ENCODE assay signal across 19 cellular contexts in genomic region chr1:227920426-227920825, GRCh38. TPM values are rescaled to one million over a fixed set of nuclear protein-coding genes. Genes with fewer than 3 reads are reported as not detected.
A peak's percentile ranks its signal among the peaks of the same experiment; 100 is the strongest.
DNase-seq lines count a peak whose midpoint lies in the region; ATAC-seq, FAIRE-seq and TF ChIP-seq lines count a peak whose summit lies in the region.
"Had no signal": no experiment of that assay in that cellular context is flagged by ENCODE, and none has a peak within 500 bp of the region (broad histone marks: within the 10 kb centered on the region; RNA-seq: fewer than 3 reads in every experiment).

No MANE protein-coding gene starts in this region.

- 91% methylated on average over 11 of the region's 11 CpGs; no CpG with 5 or more reads in 1 of the 2 experiments for WGBS in H1 (ENCODE audit: extremely low coverage in 1 of 2, insufficient coverage in 1 of 2, insufficient read length in 1 of 2, insufficient replicate concordance in 2 of 2, low coverage in 1 of 2, low lambda C conversion rate in 2 of 2, missing lambda C conversion rate in 1 of 2), 2 experiments

- no peak overlapping the region; the same call in 1 of the 2 replicates for H2AK5ac ChIP-seq in H1 (ENCODE audit: low read depth, low read length)

- TF ChIP-seq POLR2A in H1 (IDR thresholded peaks at IDR 0.05; ENCODE audit: control extremely low read depth in 1 of 2, low read depth in 2 of 2, low read length in 2 of 2), result no peak

- no peak for TF ChIP-seq RAD21 in H1 (IDR thresholded peaks at IDR 0.05 in 1 of 2, conservative IDR thresholded peaks at IDR 0.05 in 1 of 2; ENCODE audit: low read depth in 2 of 2, low read length in 2 of 2)

- no peak overlapping the region for H4K5ac ChIP-seq in H1 (ENCODE audit: insufficient read length, low read depth, low read length)

- ATAC-seq in Right ventricle myocardium inferior, result no peak
- ATAC-seq: A549, HepG2 had no signal

- TF ChIP-seq EP300 in H1 (IDR thresholded peaks at IDR 0.05; ENCODE audit: borderline replicate concordance in 1 of 2, low read depth in 2 of 2, low read length in 2 of 2), result no peak

- H3K27ac ChIP-seq in left ventricle myocardium inferior (replicated peaks), result no peak overlapping the region
- H3K27ac ChIP-seq in H1 (ENCODE audit: low read depth, low read length), result no peak overlapping the region
- no peak overlapping the region for H3K27ac ChIP-seq in osteoblast (ENCODE audit: low read depth, low read length)
- H3K27ac ChIP-seq: 22Rv1, A549, BLaER1 had no signal

- H3K23ac ChIP-seq in H1 (ENCODE audit: insufficient read length), result no peak overlapping the region

- H3K9ac ChIP-seq in H1 (replicated peaks in 1 of 4; ENCODE audit: extremely low read depth in 1 of 4, low read depth in 3 of 4, low read length in 3 of 4), result no peak overlapping the region
- H3K9ac ChIP-seq: BLaER1 had no signal

- H3K4me2 ChIP-seq in H1 (ENCODE audit: insufficient read depth in 1 of 2, low read depth in 2 of 2, low read length in 2 of 2) (no peak overlapping the region), osteoblast (ENCODE audit: insufficient read depth, low read length) (no peak overlapping the region)
- H3K4me2 ChIP-seq: A549, BLaER1 had no signal

- CTCF ChIA-PET in H1 (lab: Charles Lee; ENCODE audit: partially characterized antibody), result interaction anchor here (0.6 to 1.5 kb wide), 4 partner anchors 33 to 201 kb away, joined by 3 to 4 read pairs (median 3); no protein-coding TSS in a partner anchor

- H2BK15ac ChIP-seq in H1 (ENCODE audit: low read length), result no peak overlapping the region

- H2AFZ ChIP-seq in H1 (ENCODE audit: low read length) (no peak overlapping the region), osteoblast (ENCODE audit: low read length) (no peak overlapping the region)

- intact Hi-C loops in Right ventricle myocardium inferior (cut with DNase I) (no loop called here), left ventricle myocardium inferior (cut with micrococcal nuclease) (no loop called here)

- H3K4me3 ChIP-seq in left ventricle myocardium inferior, result no peak overlapping the region
- no peak overlapping the region for H3K4me3 ChIP-seq in H7 (ENCODE audit: insufficient read depth, low read depth, low read length)
- H3K4me3 ChIP-seq in H1 (ENCODE audit: extremely low read depth in 1 of 4, insufficient read depth in 2 of 4, low read depth in 3 of 4, low read length in 4 of 4), result no peak overlapping the region
- no peak overlapping the region for H3K4me3 ChIP-seq in osteoblast (ENCODE audit: insufficient read depth, low read length)
- H3K4me3 ChIP-seq: A549, BLaER1, HAP-1 had no signal

- H3K4me1 ChIP-seq in left ventricle myocardium inferior (no peaks in the 10 kb centered on the region), H1 (replicated peaks in 1 of 4; ENCODE audit: control insufficient read depth in 3 of 4, insufficient read depth in 4 of 4, low read length in 3 of 4) (peaks cover 0 to 19% (median 10%) of the 10 kb centered on the region in 4 experiments; a peak in 5 of 7 replicates), osteoblast (ENCODE audit: insufficient read depth, low read length) (no peaks in the 10 kb centered on the region)
- H3K4me1 ChIP-seq: A549, BLaER1, HAP-1 had no signal

- TF ChIP-seq CTCF in left ventricle myocardium inferior (IDR thresholded peaks at IDR 0.05; ENCODE audit: borderline replicate concordance) (no peak), H1 (IDR thresholded peaks at IDR 0.05; ENCODE audit: control extremely low read depth in 1 of 3, insufficient read depth in 1 of 3, low read depth in 1 of 3, low read length in 3 of 3) (no peak), osteoblast (IDR thresholded peaks at IDR 0.05; ENCODE audit: extremely low read depth, low read depth, low read length) (no peak)

- H2BK5ac ChIP-seq in H1 (ENCODE audit: low read depth, low read length), result no peak overlapping the region

- H3K79me2 ChIP-seq in H1 (ENCODE audit: control insufficient read depth in 1 of 2, insufficient read depth in 2 of 2, low read length in 2 of 2) (no peaks in the 10 kb centered on the region; a peak in 1 of 4 replicates), osteoblast (ENCODE audit: insufficient read depth, low read length) (no peaks in the 10 kb centered on the region)

- H2BK120ac ChIP-seq in H1 (replicated peaks; ENCODE audit: low read depth, low read length), result no peak overlapping the region

- H3K14ac ChIP-seq in H1 (ENCODE audit: insufficient read length), result no peak overlapping the region

- H4K8ac ChIP-seq in H1 (ENCODE audit: extremely low read depth, insufficient read depth, low read length), result no peak overlapping the region; the same call in 1 of the 2 replicates

- no peak overlapping the region for H2BK20ac ChIP-seq in H1 (ENCODE audit: low read length)

- peak overlapping the region; percentile 48 for H3K18ac ChIP-seq in H1 (ENCODE audit: extremely low read depth, low read length)

- H3K27me3 ChIP-seq in left ventricle myocardium inferior (ENCODE audit: low read depth) (no peaks in the 10 kb centered on the region), H7 (ENCODE audit: control insufficient read depth, insufficient read depth, low read length) (no peaks in the 10 kb centered on the region), H1 (replicated peaks in 1 of 4; ENCODE audit: control insufficient read depth in 3 of 4, extremely low read depth in 1 of 4, insufficient read depth in 3 of 4, low read length in 3 of 4) (no peaks in the 10 kb centered on the region; a peak in 1 of 7 replicates), osteoblast (ENCODE audit: insufficient read depth, low read length) (no peaks in the 10 kb centered on the region)
- H3K27me3 ChIP-seq: BLaER1 had no signal

- no peak overlapping the region for H2BK12ac ChIP-seq in H1 (ENCODE audit: low read depth, low read length)

- POLR2A ChIA-PET in H1 (lab: Charles Lee; ENCODE audit: partially characterized antibody), result interaction anchor here (0.8 kb wide), 1 partner anchor 29 kb away, joined by 3 read pairs; no protein-coding TSS in a partner anchor

- no peaks in the 10 kb centered on the region for H3K79me1 ChIP-seq in H1 (ENCODE audit: low read depth, low read length)

- DNase-seq in Right ventricle myocardium inferior (ENCODE audit: missing footprints) (peak; percentile 27), left ventricle myocardium inferior (no peak), H7 (peak; percentile 50), H1 (ENCODE audit: low read depth in 1 of 2, low spot score in 2 of 2) (no peak), osteoblast (ENCODE audit: insufficient read length, low spot score, missing footprints) (peak; percentile 85), mucosa of gallbladder (ENCODE audit: low spot score) (no peak), pons (ENCODE audit: low spot score) (no peak)
- DNase-seq: DMS153, DMS79, GDM1, GOT3 had no signal

- no peak overlapping the region for H3K56ac ChIP-seq in H1 (replicated peaks; ENCODE audit: insufficient read length, low read depth, low read length)

- H3K36me3 ChIP-seq in left ventricle myocardium inferior (peaks cover 8% of the 10 kb centered on the region), H7 (replicated peaks; ENCODE audit: control insufficient read depth, insufficient read depth, low read length) (no peaks in the 10 kb centered on the region), H1 (ENCODE audit: control insufficient read depth in 2 of 4, insufficient read depth in 4 of 4, low read length in 3 of 4) (no peaks in the 10 kb centered on the region), osteoblast (ENCODE audit: insufficient read depth, low read length) (no peaks in the 10 kb centered on the region)
- H3K36me3 ChIP-seq: BLaER1, HAP-1 had no signal

- no peaks in the 10 kb centered on the region for H3K9me3 ChIP-seq in left ventricle myocardium inferior (replicated peaks)
- H3K9me3 ChIP-seq in H1 (ENCODE audit: insufficient read depth in 2 of 2, low read depth in 1 of 2, low read length in 1 of 2), result no peaks in the 10 kb centered on the region
- H3K9me3 ChIP-seq in osteoblast (ENCODE audit: low read depth, low read length), result no peaks in the 10 kb centered on the region
- H3K9me3 ChIP-seq: A549, BLaER1, HAP-1 had no signal

- H4K20me1 ChIP-seq in H1 (replicated peaks in 1 of 2; ENCODE audit: control insufficient read depth in 1 of 2, insufficient read depth in 2 of 2, low read length in 2 of 2) (peaks cover 0 to 3% of the 10 kb centered on the region in 2 experiments), osteoblast (ENCODE audit: insufficient read depth, low read length) (no peaks in the 10 kb centered on the region)
- H4K20me1 ChIP-seq: BLaER1 had no signal

- no peak overlapping the region for H4K91ac ChIP-seq in H1 (replicated peaks; ENCODE audit: insufficient read length, low read length)

- H3K23me2 ChIP-seq in H1 (ENCODE audit: low read depth, low read length), result peaks cover 2% of the 10 kb centered on the region; the same call in 1 of the 2 replicates

- no peak overlapping the region for H3K4ac ChIP-seq in H1 (replicated peaks; ENCODE audit: insufficient read length, low read depth, low read length)

- FAIRE-seq in H1 (lab: Jason Lieb, UNC), result no peak
- FAIRE-seq: A549, GM12892, GM18507, HepG2 had no signal

TF ChIP-seq in H1, 55 proteins besides CTCF, POLR2A, EP300 and RAD21 (continues in another document):
- TF ChIP-seq BCL11A (IDR thresholded peaks at IDR 0.05; ENCODE audit: low read depth in 2 of 2, low read length in 2 of 2) (no peak), CBX5 (IDR thresholded peaks at IDR 0.05; ENCODE audit: low read depth, low read length) (no peak), CHD1 (IDR thresholded peaks at IDR 0.05; ENCODE audit: low read depth, low read length) (no peak), SIX5 (IDR thresholded peaks at IDR 0.05; ENCODE audit: low read depth, low read length) (no peak), HDAC6 (IDR thresholded peaks at IDR 0.05; ENCODE audit: low read depth, low read length) (no peak), POU5F1 (IDR thresholded peaks at IDR 0.05; ENCODE audit: low read depth, low read length) (no peak), SIRT6 (IDR thresholded peaks at IDR 0.05; ENCODE audit: low read length) (no peak), ASH2L (IDR thresholded peaks at IDR 0.05; ENCODE audit: low read length) (no peak), SP2 (IDR thresholded peaks at IDR 0.05; ENCODE audit: low read length) (no peak), SRF (IDR thresholded peaks at IDR 0.05; ENCODE audit: low read depth, low read length) (no peak)

RNA-seq across cellular contexts. Expression of gene WNT9A, which starts 27.3 kb away (rescaled TPM):
- total RNA-seq in Right ventricle myocardium inferior, result 0.73 TPM
- 4.8 TPM for total RNA-seq in left ventricle myocardium inferior
- 3.2 and 4.0 TPM in 2 replicates for total RNA-seq in H7 (2014; rRNA removed; shearing (Covaris generic))
- total RNA-seq in H1 (2021; fragmentation: NEBNext Ultra II Directional; extraction: Animal tissue kit (Norgen Biotek cat#: 25700)), result 0.78 and 1.1 TPM in 2 replicates
- polyA plus RNA-seq in H1 (2011; rRNA removed), result 1.5 and 2.2 TPM in 2 replicates
- 2.0 TPM for polyA plus RNA-seq in H1 (2011; cell fraction: cytosol; rRNA removed)
- 3.0 TPM for polyA plus RNA-seq in H1 (2011; cell fraction: nucleus; rRNA removed)
- polyA plus RNA-seq in H1 (2012, experiment 1 of 2), result 1.4 to 2.0 TPM (median 1.9 TPM) in 4 replicates
- 0.67 TPM for polyA plus RNA-seq in H1 (2012, experiment 2 of 2)
- 0.41 TPM for polyA plus RNA-seq in H1 (2013, experiment 1 of 2)
- polyA plus RNA-seq in H1 (2013, experiment 2 of 2), result 0.50 TPM
- 1.9 and 2.1 TPM in 2 replicates for polyA minus RNA-seq in H1 (2011; rRNA and poly(A)+ RNA removed)
- 0.95 TPM for polyA minus RNA-seq in H1 (2011; cell fraction: cytosol; rRNA and poly(A)+ RNA removed)
- 1.2 TPM for polyA minus RNA-seq in H1 (2011; cell fraction: nucleus; rRNA and poly(A)+ RNA removed)
- 0.36 and 0.88 TPM in 2 replicates for total RNA-seq in osteoblast
- total RNA-seq in mucosa of gallbladder, result 2.2 TPM
- polyA plus RNA-seq: CD14-positive monocyte, HepG2 had no signal

Comparison
In these comparisons a context has a peak if more than half of its experiments do, and no peak if none do; other contexts are left out.
1. DNase-seq: peak in Right ventricle myocardium inferior (single experiment), H7 (single experiment) and osteoblast (single experiment); none in left ventricle myocardium inferior (single experiment), H1 (0 of 2), mucosa of gallbladder (single experiment) and pons (single experiment).